ENCODE assay signal across 1 cellular context in the genomic region with DNA sequence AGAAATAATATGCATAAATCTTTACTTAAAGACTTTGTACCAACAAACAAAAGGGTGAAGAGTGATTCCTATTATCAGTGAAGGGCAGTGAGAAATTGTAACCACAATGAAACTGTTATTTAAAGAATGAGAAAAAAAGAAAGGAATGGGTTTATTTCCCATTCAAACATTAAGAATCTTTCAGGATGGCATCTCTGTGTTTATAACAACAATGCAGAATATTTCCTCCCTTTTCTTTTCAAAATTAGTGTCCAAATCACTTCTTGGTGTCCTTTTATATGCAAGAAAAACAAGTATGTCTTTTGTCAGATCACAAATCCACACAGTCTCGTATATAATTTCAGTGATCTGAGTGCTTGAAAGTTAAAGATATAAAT.
TF ChIP-seq lines count a peak whose summit lies in the region.

No MANE protein-coding gene starts in this region.

TF ChIP-seq in HCT116, 20 proteins besides CTCF, POLR2A, EP300 and RAD21:
- TF ChIP-seq SP1 (IDR thresholded peaks at IDR 0.05; ENCODE audit: low read depth): no peak
- TF ChIP-seq EGR1 (IDR thresholded peaks at IDR 0.05; ENCODE audit: low read depth): no peak
- no peak for TF ChIP-seq CBX3 (IDR thresholded peaks at IDR 0.05; ENCODE audit: low read depth)
- TF ChIP-seq, protein P1, sequence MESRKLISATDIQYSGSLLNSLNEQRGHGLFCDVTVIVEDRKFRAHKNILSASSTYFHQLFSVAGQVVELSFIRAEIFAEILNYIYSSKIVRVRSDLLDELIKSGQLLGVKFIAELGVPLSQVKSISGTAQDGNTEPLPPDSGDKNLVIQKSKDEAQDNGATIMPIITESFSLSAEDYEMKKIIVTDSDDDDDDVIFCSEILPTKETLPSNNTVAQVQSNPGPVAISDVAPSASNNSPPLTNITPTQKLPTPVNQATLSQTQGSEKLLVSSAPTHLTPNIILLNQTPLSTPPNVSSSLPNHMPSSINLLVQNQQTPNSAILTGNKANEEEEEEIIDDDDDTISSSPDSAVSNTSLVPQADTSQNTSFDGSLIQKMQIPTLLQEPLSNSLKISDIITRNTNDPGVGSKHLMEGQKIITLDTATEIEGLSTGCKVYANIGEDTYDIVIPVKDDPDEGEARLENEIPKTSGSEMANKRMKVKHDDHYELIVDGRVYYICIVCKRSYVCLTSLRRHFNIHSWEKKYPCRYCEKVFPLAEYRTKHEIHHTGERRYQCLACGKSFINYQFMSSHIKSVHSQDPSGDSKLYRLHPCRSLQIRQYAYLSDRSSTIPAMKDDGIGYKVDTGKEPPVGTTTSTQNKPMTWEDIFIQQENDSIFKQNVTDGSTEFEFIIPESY (IDR thresholded peaks at IDR 0.05; ENCODE audit: extremely low read depth, insufficient replicate concordance, low read length): no peak
- TF ChIP-seq CEBPB (IDR thresholded peaks at IDR 0.05; ENCODE audit: low read depth): no peak
- TF ChIP-seq EZH2 (IDR thresholded peaks at IDR 0.05): no peak
- TF ChIP-seq SRF (IDR thresholded peaks at IDR 0.05; ENCODE audit: low read depth): no peak
